24 cellular contexts compared by ENCODE assay signal in genomic region chr3:185382154-185382553, GRCh38. TPM values are rescaled to one million over a fixed set of nuclear protein-coding genes. Genes with fewer than 3 reads are reported as not detected.
DNase-seq lines count a peak whose midpoint lies in the region; ATAC-seq, FAIRE-seq and TF ChIP-seq lines count a peak whose summit lies in the region.
"Had no signal": no experiment of that assay in that cellular context is flagged by ENCODE, and none has a peak within 500 bp of the region (broad histone marks: within the 10 kb centered on the region; RNA-seq: fewer than 3 reads in every experiment).

No MANE protein-coding gene starts in this region.

- H4K20me1 ChIP-seq in HepG2 (ENCODE audit: insufficient read depth, low read length) (peaks cover 5% of the 10 kb centered on the region; the same call in 1 of the 2 replicates), K562 (replicated peaks; ENCODE audit: control insufficient read depth, insufficient read depth, low read length) (no peaks in the 10 kb centered on the region)
- H4K20me1 ChIP-seq: BLaER1 treated with 17β-estradiol and CSF1 and Interleukin-3, amounts not matched to agents 10 nM and 100 nM had no signal

- BruUV-seq in HepG2 (replicated peaks; lab: Mats Ljungman, UMichigan) (no TSS peak), K562 (replicated peaks; lab: Mats Ljungman, UMichigan) (no TSS peak), A673 (replicated peaks; lab: Mats Ljungman, UMichigan) (no TSS peak)

- TF ChIP-seq EP300 in HepG2 (IDR thresholded peaks at IDR 0.05; ENCODE audit: low read depth in 2 of 2, low read length in 2 of 2) (no peak), HepG2 (CRISPR knock-in tag; IDR thresholded peaks at IDR 0.05; ENCODE audit: borderline replicate concordance) (no peak), K562 (IDR thresholded peaks at IDR 0.05; ENCODE audit: low read length) (no peak)

- no peaks in the 10 kb centered on the region; a peak in 1 of 5 replicates for H3K27me3 ChIP-seq in HepG2 (ENCODE audit: control insufficient read depth in 1 of 2, insufficient read depth in 2 of 2, low read length in 2 of 2)
- no peaks in the 10 kb centered on the region for H3K27me3 ChIP-seq in right lobe of liver
- H3K27me3 ChIP-seq in K562 (ENCODE audit: control insufficient read depth in 2 of 2, insufficient read depth in 2 of 2, low read length in 2 of 2): peaks cover 7 to 8% of the 10 kb centered on the region in 2 experiments; a peak in 4 of 5 replicates
- no peaks in the 10 kb centered on the region for H3K27me3 ChIP-seq in A673 (replicated peaks; ENCODE audit: insufficient read depth, low read depth, low read length, poor library complexity)
- H3K27me3 ChIP-seq: BE2C; BLaER1 treated with 17β-estradiol and CSF1 and Interleukin-3, amounts not matched to agents 10 nM and 100 nM had no signal

- no peaks in the 10 kb centered on the region for H3K4me1 ChIP-seq in HepG2 (ENCODE audit: insufficient read depth, low read length)
- H3K4me1 ChIP-seq in right lobe of liver: peaks cover 0 to 9% (median 3%) of the 10 kb centered on the region in 4 donors
- no peaks in the 10 kb centered on the region for H3K4me1 ChIP-seq in K562 (replicated peaks in 1 of 2; ENCODE audit: control insufficient read depth in 2 of 2, insufficient read depth in 2 of 2, low read length in 2 of 2)
- H3K4me1 ChIP-seq in A673 (ENCODE audit: insufficient read depth, low read length, poor library complexity, severe bottlenecking): no peaks in the 10 kb centered on the region
- H3K4me1 ChIP-seq: BE2C, HAP-1 had no signal

- no peak overlapping the region for H3K4me3 Mint-ChIP-seq in activated T-helper 1 cell treated with anti-CD3 and anti-CD28 coated beads, Interleukin-12 subunit alpha, Interleukin-12 subunit beta, Interleukin-2, Interleukin-4 antibody, amounts not matched to agents 30 ng/mL and 10 ng/mL and 1 ng/mL, durations not matched to agents 14 hours and 24 hours and 36 hours
- H3K4me3 Mint-ChIP-seq: CD14-positive monocyte; CD4-positive, alpha-beta memory T cell; HFFc6 had no signal

- H3K9ac ChIP-seq in HepG2 (ENCODE audit: insufficient read depth, low read depth, low read length) (no peak overlapping the region), K562 (ENCODE audit: insufficient read depth in 1 of 2, low read depth in 2 of 2, low read length in 2 of 2) (no peak overlapping the region)
- H3K9ac ChIP-seq: BLaER1 treated with 17β-estradiol and CSF1 and Interleukin-3, amounts not matched to agents 10 nM and 100 nM had no signal

- H3K27me3 Mint-ChIP-seq in activated T-helper 1 cell treated with anti-CD3 and anti-CD28 coated beads, Interleukin-12 subunit alpha, Interleukin-12 subunit beta, Interleukin-2, Interleukin-4 antibody, amounts not matched to agents 30 ng/mL and 10 ng/mL and 1 ng/mL, durations not matched to agents 14 hours and 24 hours and 36 hours (ENCODE audit: insufficient read depth): peaks cover 4% of the 10 kb centered on the region
- H3K27me3 Mint-ChIP-seq: CD4-positive, alpha-beta memory T cell had no signal

- H3K9me3 ChIP-seq in HepG2 (ENCODE audit: low read length): no peaks in the 10 kb centered on the region
- H3K9me3 ChIP-seq in right lobe of liver: no peaks in the 10 kb centered on the region
- H3K9me3 ChIP-seq in K562 (replicated peaks; ENCODE audit: control insufficient read depth, insufficient read depth, low read depth, low read length): no peaks in the 10 kb centered on the region
- H3K9me3 ChIP-seq in A673 (ENCODE audit: low read depth, low read length, poor library complexity, severe bottlenecking): no peaks in the 10 kb centered on the region
- H3K9me3 ChIP-seq: BLaER1 treated with 17β-estradiol and CSF1 and Interleukin-3, amounts not matched to agents 10 nM and 100 nM; HAP-1 had no signal

- H3K79me2 ChIP-seq in HepG2 (ENCODE audit: insufficient read depth, low read length) (peaks cover 15% of the 10 kb centered on the region), K562 (ENCODE audit: control insufficient read depth, insufficient read depth, low read length) (no peaks in the 10 kb centered on the region)

- H3K4me1 Mint-ChIP-seq in activated T-helper 1 cell treated with anti-CD3 and anti-CD28 coated beads, Interleukin-12 subunit alpha, Interleukin-12 subunit beta, Interleukin-2, Interleukin-4 antibody, amounts not matched to agents 30 ng/mL and 10 ng/mL and 1 ng/mL, durations not matched to agents 14 hours and 24 hours and 36 hours (ENCODE audit: low read depth): no peaks in the 10 kb centered on the region
- H3K4me1 Mint-ChIP-seq: CD14-positive monocyte had no signal

- no peaks in the 10 kb centered on the region for H3K9me3 Mint-ChIP-seq in activated T-helper 1 cell treated with anti-CD3 and anti-CD28 coated beads, Interleukin-12 subunit alpha, Interleukin-12 subunit beta, Interleukin-2, Interleukin-4 antibody, amounts not matched to agents 30 ng/mL and 10 ng/mL and 1 ng/mL, durations not matched to agents 14 hours and 24 hours and 36 hours
- H3K9me3 Mint-ChIP-seq: HFFc6 had no signal

- H3K36me3 ChIP-seq in HepG2 (replicated peaks in 1 of 2; ENCODE audit: control insufficient read depth in 1 of 2, insufficient read depth in 2 of 2, low read length in 2 of 2) (no peaks in the 10 kb centered on the region), right lobe of liver (no peaks in the 10 kb centered on the region), K562 (ENCODE audit: control insufficient read depth, insufficient read depth, low read length) (no peaks in the 10 kb centered on the region), A673 (ENCODE audit: insufficient read depth, low read length, poor library complexity, severe bottlenecking) (no peaks in the 10 kb centered on the region)
- H3K36me3 ChIP-seq: BE2C; BLaER1 treated with 17β-estradiol and CSF1 and Interleukin-3, amounts not matched to agents 10 nM and 100 nM; HAP-1 had no signal

- no peak for TF ChIP-seq CTCF in HepG2 (CRISPR knock-in tag; IDR thresholded peaks at IDR 0.05)
- no peak for TF ChIP-seq CTCF in right lobe of liver (IDR thresholded peaks at IDR 0.05)
- TF ChIP-seq CTCF in K562 (IDR thresholded peaks at IDR 0.05 in 2 of 3, conservative IDR thresholded peaks at IDR 0.05 in 1 of 3; ENCODE audit: insufficient read depth in 2 of 3, low read depth in 1 of 3, low read length in 3 of 3): no peak
- TF ChIP-seq CTCF in A673 (conservative IDR thresholded peaks at IDR 0.05; ENCODE audit: low read depth, low read length): no peak

- DNase-seq in HepG2 (ENCODE audit: low spot score) (no peak), right lobe of liver (no peak), RCC 7860 (ENCODE audit: low spot score) (no peak), K562 (ENCODE audit: extremely low read depth in 1 of 4, low spot score in 3 of 4) (no peak), A673 (ENCODE audit: low spot score) (no peak)
- DNase-seq in activated T-helper 1 cell treated with anti-CD3 and anti-CD28 coated beads, Interleukin-12 subunit alpha, Interleukin-12 subunit beta, Interleukin-2, Interleukin-4 antibody, amounts not matched to agents 30 ng/mL and 10 ng/mL and 1 ng/mL, durations not matched to agents 14 hours and 24 hours and 36 hours (ENCODE audit: low spot score): no peak
- DNase-seq: ACHN; AML-193; BE2C; Calu3; CD4-positive, alpha-beta memory T cell; COR-L47; DMS53; DMS79 treated with DMSO at 0.1 percent for 48 hours; GF-D8; GOT3; HFFc6 had no signal

- H2AFZ ChIP-seq in HepG2 (ENCODE audit: low read length) (no peak overlapping the region), K562 (ENCODE audit: low read depth, low read length) (no peak overlapping the region)

- no peak for TF ChIP-seq RAD21 in HepG2 (CRISPR knock-in tag; IDR thresholded peaks at IDR 0.05)
- TF ChIP-seq RAD21 in K562 (CRISPR knock-in tag; conservative IDR thresholded peaks at IDR 0.05 in 1 of 2, IDR thresholded peaks at IDR 0.05 in 1 of 2): no peak

- POLR2A ChIA-PET in HepG2 (lab: Yijun Ruan, JAX) (no interaction called here), K562 (lab: Yijun Ruan, JAX) (no interaction called here), A673 (lab: Charles Lee; ENCODE audit: low non-redundant PET) (no interaction called here)

- no peak for TF ChIP-seq POLR2A in HepG2 (IDR thresholded peaks at IDR 0.05; ENCODE audit: insufficient read depth in 1 of 2, low read depth in 2 of 2, low read length in 2 of 2)
- TF ChIP-seq POLR2A in right lobe of liver (IDR thresholded peaks at IDR 0.05): no peak
- no peak for TF ChIP-seq POLR2A in K562 (conservative IDR thresholded peaks at IDR 0.05)

- H3K36me3 Mint-ChIP-seq in activated T-helper 1 cell treated with anti-CD3 and anti-CD28 coated beads, Interleukin-12 subunit alpha, Interleukin-12 subunit beta, Interleukin-2, Interleukin-4 antibody, amounts not matched to agents 30 ng/mL and 10 ng/mL and 1 ng/mL, durations not matched to agents 14 hours and 24 hours and 36 hours (ENCODE audit: low read depth): no peaks in the 10 kb centered on the region
- H3K36me3 Mint-ChIP-seq: CD14-positive monocyte; CD4-positive, alpha-beta memory T cell had no signal

- H3K9me1 ChIP-seq in K562 (ENCODE audit: control insufficient read depth, insufficient read depth, low read length): no peaks in the 10 kb centered on the region

- intact Hi-C loops in HepG2 (cut with micrococcal nuclease; ENCODE audit: unreplicated experiment) (no loop called here), right lobe of liver (cut with DNase I) (no loop called here), K562 (cut with micrococcal nuclease) (no loop called here), A673 (cut with micrococcal nuclease; ENCODE audit: unreplicated experiment) (no loop called here)
- intact Hi-C loops in activated T-helper 1 cell treated with anti-CD3 and anti-CD28 coated beads, Interleukin-12 subunit alpha, Interleukin-12 subunit beta, Interleukin-2, Interleukin-4 antibody, amounts not matched to agents 30 ng/mL and 10 ng/mL and 1 ng/mL, durations not matched to agents 14 hours and 24 hours and 36 hours (cut with micrococcal nuclease): no loop called here

- in situ Hi-C loops in HepG2 (cut with HindIII; ENCODE audit: extremely low pct_ligation_motif_present, low pct_unique_long_range_greater_than_20kb) (no loop called here), K562 (cut with MboI) (no loop called here)

- H3K4me2 ChIP-seq in HepG2 (ENCODE audit: low read depth, low read length): no peak overlapping the region
- H3K4me2 ChIP-seq in K562 (ENCODE audit: insufficient read depth, low read length): no peak overlapping the region
- H3K4me2 ChIP-seq: BLaER1 treated with 17β-estradiol and CSF1 and Interleukin-3, amounts not matched to agents 10 nM and 100 nM had no signal

- WGBS in HepG2 (ENCODE audit: low lambda C conversion rate): 97% methylated on average over 1 of the region's 1 CpG
- WGBS in right lobe of liver (ENCODE audit: insufficient coverage, low coverage, low lambda C conversion rate, missing lambda C conversion rate): 88% methylated on average over 1 of the region's 1 CpG
- 8% methylated on average over 1 of the region's 1 CpG for WGBS in K562 (ENCODE audit: insufficient coverage, low coverage, missing lambda C conversion rate)

- CTCF ChIA-PET in HepG2 (lab: Yijun Ruan, JAX; ENCODE audit: low intra/inter-chr PET ratio, low total read pairs): no interaction called here
- CTCF ChIA-PET in K562 (lab: Yijun Ruan, JAX; ENCODE audit: low intra/inter-chr PET ratio): no interaction called here
- CTCF ChIA-PET in A673 (lab: Charles Lee): no interaction called here

- no peak for ATAC-seq in HepG2
- no peak for ATAC-seq in right lobe of liver
- no peak for ATAC-seq in K562
- no peak for ATAC-seq in HG02588 (IDR thresholded peaks at IDR 0.05; ENCODE audit: unreplicated experiment)

- FAIRE-seq in HepG2 (lab: Jason Lieb, UNC) (no peak), RCC 7860 (lab: Jason Lieb, UNC) (peak; percentile 11), K562 (lab: Jason Lieb, UNC) (no peak)
- FAIRE-seq: A204.1, GM12892 had no signal

- no peak overlapping the region for H3K27ac ChIP-seq in HepG2 (ENCODE audit: extremely low read length, insufficient read depth, low read length)
- no peak overlapping the region for H3K27ac ChIP-seq in right lobe of liver
- H3K27ac ChIP-seq in K562 (ENCODE audit: extremely low read depth, low read depth, low read length): no peak overlapping the region
- no peak overlapping the region for H3K27ac ChIP-seq in A673 (ENCODE audit: low read depth, low read length, poor library complexity, severe bottlenecking)
- H3K27ac ChIP-seq: 22Rv1; BLaER1 treated with 17β-estradiol and CSF1 and Interleukin-3, amounts not matched to agents 10 nM and 100 nM had no signal

- no peak overlapping the region for H3K27ac Mint-ChIP-seq in activated T-helper 1 cell treated with anti-CD3 and anti-CD28 coated beads, Interleukin-12 subunit alpha, Interleukin-12 subunit beta, Interleukin-2, Interleukin-4 antibody, amounts not matched to agents 30 ng/mL and 10 ng/mL and 1 ng/mL, durations not matched to agents 14 hours and 24 hours and 36 hours
- H3K27ac Mint-ChIP-seq: CD14-positive monocyte; CD4-positive, alpha-beta memory T cell; HFFc6 had no signal

- no peak overlapping the region for H3K4me3 ChIP-seq in HepG2 (replicated peaks in 1 of 3; ENCODE audit: insufficient read depth in 1 of 3, low read depth in 2 of 3, low read length in 3 of 3)
- no peak overlapping the region for H3K4me3 ChIP-seq in right lobe of liver
- H3K4me3 ChIP-seq in K562: no peak overlapping the region
- no peak overlapping the region for H3K4me3 ChIP-seq in A673 (ENCODE audit: low read depth, low read length, poor library complexity, severe bottlenecking)
- H3K4me3 ChIP-seq: BLaER1 treated with 17β-estradiol and CSF1 and Interleukin-3, amounts not matched to agents 10 nM and 100 nM; HAP-1 had no signal

RNA-seq across cellular contexts. Expression of gene MAP3K13, which starts 19.2 kb away (rescaled TPM):
- total RNA-seq in HepG2 (2016; rRNA removed; fragmentation: Illumina TruSeq; extraction: Trizol): 26.5 and 34.2 TPM in 2 replicates
- total RNA-seq in HepG2 (2016; cell fraction: cytosol; rRNA removed; fragmentation: Illumina TruSeq; extraction: Trizol; ENCODE audit: low read depth): 33.5 and 33.9 TPM in 2 replicates
- 26.2 and 31.9 TPM in 2 replicates for total RNA-seq in HepG2 (2016; cell fraction: insoluble cytoplasmic fraction; rRNA removed; fragmentation: Illumina TruSeq; extraction: Trizol)
- total RNA-seq in HepG2 (2016; cell fraction: membrane; rRNA removed; fragmentation: Illumina TruSeq; extraction: Trizol): 41.7 and 52.0 TPM in 2 replicates
- total RNA-seq in HepG2 (2016; cell fraction: nucleus; rRNA removed; fragmentation: Illumina TruSeq; extraction: Trizol): 33.1 and 33.6 TPM in 2 replicates
- 17.3 and 24.2 TPM in 2 replicates for polyA plus RNA-seq in HepG2 (2011; rRNA removed)
- 7.7 and 13.0 TPM in 2 replicates for polyA plus RNA-seq in HepG2 (2011; cell fraction: cytosol; rRNA removed)
- 8.4 TPM in 2 replicates for polyA plus RNA-seq in HepG2 (2011; cell fraction: nucleus; rRNA removed)
- 20.7 and 28.8 TPM in 2 replicates for polyA plus RNA-seq in HepG2 (2012)
- polyA plus RNA-seq in HepG2 (2016; cell fraction: cytosol; fragmentation: Illumina TruSeq; extraction: Trizol; ENCODE audit: low read depth): 34.1 and 37.0 TPM in 2 replicates
- polyA plus RNA-seq in HepG2 (2016; cell fraction: insoluble cytoplasmic fraction; fragmentation: Illumina TruSeq; extraction: Trizol; ENCODE audit: low read depth): 31.2 and 35.6 TPM in 2 replicates
- 56.8 and 60.9 TPM in 2 replicates for polyA plus RNA-seq in HepG2 (2016; cell fraction: membrane; fragmentation: Illumina TruSeq; extraction: Trizol; ENCODE audit: low read depth)
- polyA plus RNA-seq in HepG2 (2016; cell fraction: nucleus; fragmentation: Illumina TruSeq; extraction: Trizol; ENCODE audit: insufficient read depth, low read depth): 16.2 and 16.6 TPM in 2 replicates
- polyA minus RNA-seq in HepG2 (2011; rRNA and poly(A)+ RNA removed; ENCODE audit: low replicate concordance): 5.4 and 22.7 TPM in 2 replicates
- polyA minus RNA-seq in HepG2 (2011; cell fraction: cytosol; rRNA and poly(A)+ RNA removed): 8.8 and 9.8 TPM in 2 replicates
- polyA minus RNA-seq in HepG2 (2011; cell fraction: nucleus; rRNA and poly(A)+ RNA removed): 59.9 and 62.8 TPM in 2 replicates
- total RNA-seq in right lobe of liver: 10 to 100 TPM; 14.1 to 30.9 (median 24.1) TPM
- 1.4 and 2.4 TPM in 2 replicates for total RNA-seq in K562 (2011; cell fraction: chromatin; rRNA removed; ENCODE audit: low replicate concordance)
- total RNA-seq in K562 (2011; cell fraction: nucleolus; rRNA removed): 0.33 and 0.53 TPM in 2 replicates
- 0.44 and 0.92 TPM in 2 replicates for total RNA-seq in K562 (2011; cell fraction: nucleoplasm; rRNA removed)
- not detected in 2 replicates for total RNA-seq in K562 (2014; rRNA removed)
- total RNA-seq in K562 (2014; rRNA removed; fragmentation: Illumina TruSeq; extraction: Trizol): 0.03 and 0.15 TPM in 2 replicates
- total RNA-seq in K562 (2015; rRNA removed; fragmentation: Illumina TruSeq; extraction: Trizol): 0.04 TPM in 1 of 2 replicates, not detected in the other
- 0.20 and 0.98 TPM in 2 replicates for total RNA-seq in K562 (2021)
- 0.14 and 0.32 TPM in 2 replicates for polyA plus RNA-seq in K562 (2011; rRNA removed)
- polyA plus RNA-seq in K562 (2011; cell fraction: cytosol; rRNA removed): 0.06 and 0.40 TPM in 2 replicates
- polyA plus RNA-seq in K562 (2011; cell fraction: nucleus; rRNA removed): 0.09 and 0.48 TPM in 2 replicates
- 0.25 and 0.69 TPM in 2 replicates for polyA plus RNA-seq in K562 (2012)
- 0.13 TPM in 1 of 2 replicates, not detected in the other for polyA plus RNA-seq in K562 (2014; fragmentation: Illumina TruSeq; extraction: Trizol)
- under 1 TPM; 0.13 to 0.20 TPM for polyA plus RNA-seq in K562 (2014; fragmentation: Nextera tagmentation; extraction: Ambion mirVana)
- polyA plus RNA-seq in K562 (2014; rRNA removed): not detected in 2 replicates
- polyA minus RNA-seq in K562 (2011; rRNA and poly(A)+ RNA removed): 5.0 and 5.3 TPM in 2 replicates
- polyA minus RNA-seq in K562 (2011; cell fraction: cytosol; rRNA and poly(A)+ RNA removed): 0.91 and 1.3 TPM in 2 replicates
- 0.67 and 0.78 TPM in 2 replicates for polyA minus RNA-seq in K562 (2011; cell fraction: nucleus; rRNA and poly(A)+ RNA removed)
- 26.4 and 26.8 TPM in 2 replicates for total RNA-seq in A673 (2021)
- total RNA-seq in activated T-helper 1 cell treated with anti-CD3 and anti-CD28 coated beads, Interleukin-12 subunit alpha, Interleukin-12 subunit beta, Interleukin-2, Interleukin-4 antibody, amounts not matched to agents 30 ng/mL and 10 ng/mL and 1 ng/mL, durations not matched to agents 14 hours and 24 hours and 36 hours: 12.2 and 12.5 TPM in 2 replicates

Comparison
In these comparisons a context has a peak if more than half of its experiments do, and no peak if none do; other contexts are left out.
1. Of the 241 proteins assayed by ChIP-seq in both HepG2 and K562: peak only in HepG2: MAFF; only in K562: none; in both: none; in neither: 239; mixed calls (peak in some experiments, not most) for 1.